In genomic region chr4:147987252-147987651, GRCh38 we compare ENCODE assay signal across 18 cellular contexts.
DNase-seq lines count a peak whose midpoint lies in the region; ATAC-seq, FAIRE-seq and TF ChIP-seq lines count a peak whose summit lies in the region.
"Had no signal": no experiment of that assay in that cellular context is flagged by ENCODE, and none has a peak within 500 bp of the region (broad histone marks: within the 10 kb centered on the region; RNA-seq: fewer than 3 reads in every experiment).

No MANE protein-coding gene starts in this region.

- H3K27me3 Mint-ChIP-seq in activated T-cell treated with anti-CD3 and anti-CD28 coated beads, Interleukin-2, amount 50 U/mL, for 24 hours, result no peaks in the 10 kb centered on the region

- CTCF ChIA-PET in GM12878 (lab: Yijun Ruan, JAX), result no interaction called here

- ATAC-seq in GM18517 (IDR thresholded peaks at IDR 0.05; ENCODE audit: unreplicated experiment) (peak; percentile 61), GM21528 (IDR thresholded peaks at IDR 0.05; ENCODE audit: low FRiP score, unreplicated experiment) (peak; percentile 66), HG03135 (IDR thresholded peaks at IDR 0.05; ENCODE audit: unreplicated experiment) (peak; percentile 69), GM12878 (peak; percentile 77), HG02970 (IDR thresholded peaks at IDR 0.05; ENCODE audit: low FRiP score, unreplicated experiment) (no peak)
- ATAC-seq: activated T-cell treated with anti-CD3 and anti-CD28 coated beads, Interleukin-2, amount 50 U/mL, for 4 hours had no signal

- H3K4me2 ChIP-seq in GM12878 (ENCODE audit: control insufficient read depth, insufficient read depth), result no peak overlapping the region

- 26% methylated on average over 4 of the region's 4 CpGs for WGBS in GM12878 (ENCODE audit: insufficient coverage, insufficient replicate concordance, low lambda C conversion rate, missing lambda C conversion rate)
- 92 to 96% methylated on average over 4 of the region's 4 CpGs for WGBS in testis, 2 donors

- H3K4me1 Mint-ChIP-seq in activated T-cell treated with anti-CD3 and anti-CD28 coated beads, Interleukin-2, amount 50 U/mL, for 24 hours (ENCODE audit: low read depth), result no peaks in the 10 kb centered on the region

- no peak for TF ChIP-seq EP300 in GM12878 (IDR thresholded peaks at IDR 0.05; ENCODE audit: borderline replicate concordance in 1 of 2, control insufficient read depth in 1 of 2, low read depth in 2 of 2, low read length in 2 of 2)

- no peak overlapping the region for H3K4me3 ChIP-seq in GM12878
- H3K4me3 ChIP-seq in foreskin fibroblast (ENCODE audit: low read depth in 1 of 2, low read length in 2 of 2), result no peak overlapping the region
- H3K4me3 ChIP-seq in testis, result no peak overlapping the region
- H3K4me3 ChIP-seq: left ventricle myocardium inferior, spleen had no signal

- H2AFZ ChIP-seq in GM12878 (ENCODE audit: control insufficient read depth, low read depth, low read length), result no peak overlapping the region

- H3K27me3 ChIP-seq in GM12878 (replicated peaks in 1 of 2; ENCODE audit: control insufficient read depth in 2 of 2, insufficient read depth in 2 of 2, low read length in 1 of 2), result no peaks in the 10 kb centered on the region
- H3K27me3 ChIP-seq in testis, result no peaks in the 10 kb centered on the region
- H3K27me3 ChIP-seq: neutrophil, spleen had no signal

- H3K79me2 ChIP-seq in GM12878 (ENCODE audit: control insufficient read depth, insufficient read depth, low read length), result no peaks in the 10 kb centered on the region; the same call in 1 of the 2 replicates

- POLR2A ChIA-PET in GM12878 (lab: Charles Lee), result interaction anchor here (0.5 kb wide), 1 partner anchor 40 kb away, joined by 6 read pairs; no protein-coding TSS in a partner anchor

- TF ChIP-seq CTCF in GM12878 (IDR thresholded peaks at IDR 0.05 in 2 of 3, conservative IDR thresholded peaks at IDR 0.05 in 1 of 3; ENCODE audit: control insufficient read depth in 2 of 3, extremely low read depth in 1 of 3, insufficient read depth in 1 of 3, low read depth in 3 of 3, low read length in 3 of 3) (no peak), foreskin fibroblast (IDR thresholded peaks at IDR 0.05; ENCODE audit: low read depth, low read length) (no peak), testis (IDR thresholded peaks at IDR 0.05) (no peak)

- H3K27ac Mint-ChIP-seq in activated T-cell treated with anti-CD3 and anti-CD28 coated beads, Interleukin-2, amount 50 U/mL, for 24 hours, result no peak overlapping the region
- H3K27ac Mint-ChIP-seq: endodermal cell had no signal

- no peaks in the 10 kb centered on the region for H3K9me3 Mint-ChIP-seq in activated T-cell treated with anti-CD3 and anti-CD28 coated beads, Interleukin-2, amount 50 U/mL, for 24 hours
- H3K9me3 Mint-ChIP-seq: activated T-cell treated with anti-CD3 and anti-CD28 coated beads, Interleukin-2, amount 50 U/mL, for 4 hours had no signal

- H3K9me3 ChIP-seq in GM12878 (replicated peaks; ENCODE audit: control insufficient read depth, insufficient read depth, low read length) (peaks cover 4% of the 10 kb centered on the region; the same call in 2 of the 3 replicates), testis (no peaks in the 10 kb centered on the region)
- H3K9me3 ChIP-seq: left ventricle myocardium inferior, neutrophil, spleen had no signal

- no peaks in the 10 kb centered on the region for H3K36me3 Mint-ChIP-seq in activated T-cell treated with anti-CD3 and anti-CD28 coated beads, Interleukin-2, amount 50 U/mL, for 24 hours (ENCODE audit: low read depth)

- H3K4me1 ChIP-seq in GM12878 (ENCODE audit: control insufficient read depth, insufficient read depth, low read length), result no peaks in the 10 kb centered on the region
- H3K4me1 ChIP-seq in testis, result no peaks in the 10 kb centered on the region

- no peak overlapping the region for H3K4me3 Mint-ChIP-seq in activated T-cell treated with anti-CD3 and anti-CD28 coated beads, Interleukin-2, amount 50 U/mL, for 24 hours
- H3K4me3 Mint-ChIP-seq: activated T-cell treated with anti-CD3 and anti-CD28 coated beads, Interleukin-2, amount 50 U/mL, for 4 hours; endodermal cell had no signal

- H3K9ac ChIP-seq in GM12878 (ENCODE audit: control insufficient read depth, insufficient read depth, low read length), result no peak overlapping the region

- TF ChIP-seq POLR2A in GM12878 (IDR thresholded peaks at IDR 0.05; ENCODE audit: low read depth, low read length), result no peak
- no peak for TF ChIP-seq POLR2A in testis (IDR thresholded peaks at IDR 0.05)

- SMC1A ChIA-PET in GM12878 (lab: Charles Lee; ENCODE audit: uncharacterized antibody, unreplicated experiment), result interaction anchor here (0.7 to 1.1 kb wide), 2 partner anchors 30 to 67 kb away, joined by 3 to 4 read pairs; no protein-coding TSS in a partner anchor

- no peak for TF ChIP-seq RAD21 in GM12878 (IDR thresholded peaks at IDR 0.05; ENCODE audit: insufficient read depth, low read depth, low read length)

- in situ Hi-C loops in GM12878 (cut with MboI), result no loop called here

- intact Hi-C loops in GM12878 (cut with micrococcal nuclease; ENCODE audit: unreplicated experiment) (no loop called here), testis (cut with DNase I; ENCODE audit: low total_unique reads) (no loop called here)

- H3K27ac ChIP-seq in GM12878 (ENCODE audit: control insufficient read depth, insufficient read depth) (no peak overlapping the region), testis (no peak overlapping the region)
- H3K27ac ChIP-seq: left ventricle myocardium inferior, neutrophil, spleen had no signal

- no peak for FAIRE-seq in GM12878 (lab: Jason Lieb, UNC)

- 0 out of 2 replicates have a peak, but pooled peaks cover 3% of the 10 kb centered on the region for H4K20me1 ChIP-seq in GM12878 (ENCODE audit: control insufficient read depth, insufficient read depth)

- DNase-seq in GM12878 (ENCODE audit: low read depth, low spot score), result no peak
- no peak for DNase-seq in foreskin fibroblast
- no peak for DNase-seq in testis
- DNase-seq in activated T-cell treated with anti-CD3 and anti-CD28 coated beads, Interleukin-2, amount 50 U/mL, for 24 hours, result no peak
- DNase-seq: activated T-cell treated with anti-CD3 and anti-CD28 coated beads, Interleukin-2, amount 50 U/mL, for 4 hours; anterior cingulate cortex; endodermal cell; head of caudate nucleus; left ventricle myocardium inferior; NCI-H1092; NCI-H524 treated with DMSO at 0.1 percent for 48 hours; SHP77 treated with DMSO at 0.1 percent for 48 hours; spleen had no signal

- no TSS peak for BruUV-seq in GM12878 (replicated peaks; lab: Mats Ljungman, UMichigan)

- RAD21 ChIA-PET in GM12878 (lab: Charles Lee; ENCODE audit: unreplicated experiment), result no interaction called here

- H3K36me3 ChIP-seq in GM12878 (ENCODE audit: control insufficient read depth in 2 of 2, insufficient read depth in 2 of 2, low read length in 1 of 2) (peaks cover 0 to 8% of the 10 kb centered on the region in 2 experiments; a peak in 2 of 4 replicates), testis (ENCODE audit: low read depth, missing control alignments) (no peaks in the 10 kb centered on the region)
- H3K36me3 ChIP-seq: left ventricle myocardium inferior, neutrophil, spleen had no signal

TF ChIP-seq in GM12878, 131 proteins besides CTCF, POLR2A, EP300 and RAD21 (continues in another document):
- no peak for TF ChIP-seq RB1 (IDR thresholded peaks at IDR 0.05; ENCODE audit: borderline replicate concordance)
- TF ChIP-seq, protein P1, sequence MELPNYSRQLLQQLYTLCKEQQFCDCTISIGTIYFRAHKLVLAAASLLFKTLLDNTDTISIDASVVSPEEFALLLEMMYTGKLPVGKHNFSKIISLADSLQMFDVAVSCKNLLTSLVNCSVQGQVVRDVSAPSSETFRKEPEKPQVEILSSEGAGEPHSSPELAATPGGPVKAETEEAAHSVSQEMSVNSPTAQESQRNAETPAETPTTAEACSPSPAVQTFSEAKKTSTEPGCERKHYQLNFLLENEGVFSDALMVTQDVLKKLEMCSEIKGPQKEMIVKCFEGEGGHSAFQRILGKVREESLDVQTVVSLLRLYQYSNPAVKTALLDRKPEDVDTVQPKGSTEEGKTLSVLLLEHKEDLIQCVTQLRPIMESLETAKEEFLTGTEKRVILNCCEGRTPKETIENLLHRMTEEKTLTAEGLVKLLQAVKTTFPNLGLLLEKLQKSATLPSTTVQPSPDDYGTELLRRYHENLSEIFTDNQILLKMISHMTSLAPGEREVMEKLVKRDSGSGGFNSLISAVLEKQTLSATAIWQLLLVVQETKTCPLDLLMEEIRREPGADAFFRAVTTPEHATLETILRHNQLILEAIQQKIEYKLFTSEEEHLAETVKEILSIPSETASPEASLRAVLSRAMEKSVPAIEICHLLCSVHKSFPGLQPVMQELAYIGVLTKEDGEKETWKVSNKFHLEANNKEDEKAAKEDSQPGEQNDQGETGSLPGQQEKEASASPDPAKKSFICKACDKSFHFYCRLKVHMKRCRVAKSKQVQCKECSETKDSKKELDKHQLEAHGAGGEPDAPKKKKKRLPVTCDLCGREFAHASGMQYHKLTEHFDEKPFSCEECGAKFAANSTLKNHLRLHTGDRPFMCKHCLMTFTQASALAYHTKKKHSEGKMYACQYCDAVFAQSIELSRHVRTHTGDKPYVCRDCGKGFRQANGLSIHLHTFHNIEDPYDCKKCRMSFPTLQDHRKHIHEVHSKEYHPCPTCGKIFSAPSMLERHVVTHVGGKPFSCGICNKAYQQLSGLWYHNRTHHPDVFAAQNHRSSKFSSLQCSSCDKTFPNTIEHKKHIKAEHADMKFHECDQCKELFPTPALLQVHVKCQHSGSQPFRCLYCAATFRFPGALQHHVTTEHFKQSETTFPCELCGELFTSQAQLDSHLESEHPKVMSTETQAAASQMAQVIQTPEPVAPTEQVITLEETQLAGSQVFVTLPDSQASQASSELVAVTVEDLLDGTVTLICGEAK (IDR thresholded peaks at IDR 0.05; ENCODE audit: borderline replicate concordance), result no peak
